ENCODE assay signal across 1 cellular context in genomic region chr2:69437751-69438154, GRCh38.
TF ChIP-seq lines count a peak whose summit lies in the region.

No MANE protein-coding gene starts in this region.

TF ChIP-seq in HepG2, 621 proteins besides CTCF, POLR2A, EP300 and RAD21 (continued from another document):
- TF ChIP-seq ZEB1 (IDR thresholded peaks at IDR 0.05; ENCODE audit: insufficient replicate concordance, low read depth): peak; percentile 48
- no peak for TF ChIP-seq AHR (CRISPR knock-in tag; IDR thresholded peaks at IDR 0.05)
- 0 out of 2 replicates have a peak, but pooled peaks have one; percentile 5 for TF ChIP-seq ZNF33A (CRISPR knock-in tag; IDR thresholded peaks at IDR 0.05; ENCODE audit: borderline replicate concordance)
- 0 out of 2 replicates have a peak, but pooled peaks have one; percentile 21 for TF ChIP-seq TRAFD1 (CRISPR knock-in tag; IDR thresholded peaks at IDR 0.05; ENCODE audit: borderline replicate concordance)
- 0 out of 2 replicates have a peak, but pooled peaks have one; percentile 9 for TF ChIP-seq ZBTB38 (CRISPR knock-in tag; IDR thresholded peaks at IDR 0.05)
- TF ChIP-seq SMYD3 (CRISPR knock-in tag; IDR thresholded peaks at IDR 0.05): 0 out of 2 replicates have a peak, but pooled peaks have one; percentile 78
- TF ChIP-seq ZNF501 (CRISPR knock-in tag; IDR thresholded peaks at IDR 0.05): 0 out of 2 replicates have a peak, but pooled peaks have one; percentile 0
- TF ChIP-seq ZNF589 (CRISPR knock-in tag; conservative IDR thresholded peaks at IDR 0.05): no peak
- TF ChIP-seq TMF1 (CRISPR knock-in tag; IDR thresholded peaks at IDR 0.05; ENCODE audit: low read depth): peak; percentile 7; the same call in 1 of the 2 replicates
- peak; percentile 9; the same call in 1 of the 2 replicates for TF ChIP-seq NAIF1 (CRISPR knock-in tag; IDR thresholded peaks at IDR 0.05; ENCODE audit: borderline replicate concordance)
- peak; percentile 36; the same call in 1 of the 2 replicates for TF ChIP-seq KDM5A (IDR thresholded peaks at IDR 0.05; ENCODE audit: borderline replicate concordance, low read length)
- 0 out of 2 replicates have a peak, but pooled peaks have one; percentile 1 for TF ChIP-seq SPEN (CRISPR knock-in tag; IDR thresholded peaks at IDR 0.05; ENCODE audit: low read depth)
- peak; percentile 7; the same call in 1 of the 2 replicates for TF ChIP-seq ZNF354B (CRISPR knock-in tag; IDR thresholded peaks at IDR 0.05)
- TF ChIP-seq SMC3 (IDR thresholded peaks at IDR 0.05; ENCODE audit: low read length): 0 out of 2 replicates have a peak, but pooled peaks have one; percentile 17
- no peak for TF ChIP-seq SP4 (CRISPR knock-in tag; IDR thresholded peaks at IDR 0.05)
- no peak for TF ChIP-seq ATF7 (IDR thresholded peaks at IDR 0.05)
- TF ChIP-seq ATF7 (CRISPR knock-in tag; IDR thresholded peaks at IDR 0.05): peak; percentile 3; the same call in 1 of the 2 replicates
- TF ChIP-seq GFI1 (CRISPR knock-in tag; IDR thresholded peaks at IDR 0.05; ENCODE audit: borderline replicate concordance): peak; percentile 4; the same call in 1 of the 2 replicates
- TF ChIP-seq REPIN1 (CRISPR knock-in tag; IDR thresholded peaks at IDR 0.05; ENCODE audit: borderline replicate concordance, low read depth): 0 out of 2 replicates have a peak, but pooled peaks have one; percentile 0
- TF ChIP-seq MYC (CRISPR knock-in tag; IDR thresholded peaks at IDR 0.05; ENCODE audit: borderline replicate concordance): no peak
- no peak for TF ChIP-seq KMT2B (CRISPR knock-in tag; IDR thresholded peaks at IDR 0.05)
- TF ChIP-seq ZNF530 (CRISPR knock-in tag; IDR thresholded peaks at IDR 0.05; ENCODE audit: low read depth): no peak
- TF ChIP-seq, protein P1, sequence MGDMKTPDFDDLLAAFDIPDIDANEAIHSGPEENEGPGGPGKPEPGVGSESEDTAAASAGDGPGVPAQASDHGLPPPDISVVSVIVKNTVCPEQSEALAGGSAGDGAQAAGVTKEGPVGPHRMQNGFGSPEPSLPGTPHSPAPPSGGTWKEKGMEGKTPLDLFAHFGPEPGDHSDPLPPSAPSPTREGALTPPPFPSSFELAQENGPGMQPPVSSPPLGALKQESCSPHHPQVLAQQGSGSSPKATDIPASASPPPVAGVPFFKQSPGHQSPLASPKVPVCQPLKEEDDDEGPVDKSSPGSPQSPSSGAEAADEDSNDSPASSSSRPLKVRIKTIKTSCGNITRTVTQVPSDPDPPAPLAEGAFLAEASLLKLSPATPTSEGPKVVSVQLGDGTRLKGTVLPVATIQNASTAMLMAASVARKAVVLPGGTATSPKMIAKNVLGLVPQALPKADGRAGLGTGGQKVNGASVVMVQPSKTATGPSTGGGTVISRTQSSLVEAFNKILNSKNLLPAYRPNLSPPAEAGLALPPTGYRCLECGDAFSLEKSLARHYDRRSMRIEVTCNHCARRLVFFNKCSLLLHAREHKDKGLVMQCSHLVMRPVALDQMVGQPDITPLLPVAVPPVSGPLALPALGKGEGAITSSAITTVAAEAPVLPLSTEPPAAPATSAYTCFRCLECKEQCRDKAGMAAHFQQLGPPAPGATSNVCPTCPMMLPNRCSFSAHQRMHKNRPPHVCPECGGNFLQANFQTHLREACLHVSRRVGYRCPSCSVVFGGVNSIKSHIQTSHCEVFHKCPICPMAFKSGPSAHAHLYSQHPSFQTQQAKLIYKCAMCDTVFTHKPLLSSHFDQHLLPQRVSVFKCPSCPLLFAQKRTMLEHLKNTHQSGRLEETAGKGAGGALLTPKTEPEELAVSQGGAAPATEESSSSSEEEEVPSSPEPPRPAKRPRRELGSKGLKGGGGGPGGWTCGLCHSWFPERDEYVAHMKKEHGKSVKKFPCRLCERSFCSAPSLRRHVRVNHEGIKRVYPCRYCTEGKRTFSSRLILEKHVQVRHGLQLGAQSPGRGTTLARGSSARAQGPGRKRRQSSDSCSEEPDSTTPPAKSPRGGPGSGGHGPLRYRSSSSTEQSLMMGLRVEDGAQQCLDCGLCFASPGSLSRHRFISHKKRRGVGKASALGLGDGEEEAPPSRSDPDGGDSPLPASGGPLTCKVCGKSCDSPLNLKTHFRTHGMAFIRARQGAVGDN (CRISPR knock-in tag; IDR thresholded peaks at IDR 0.05): 0 out of 2 replicates have a peak, but pooled peaks have one; percentile 5
- TF ChIP-seq KLF6 (CRISPR knock-in tag; IDR thresholded peaks at IDR 0.05): no peak
- TF ChIP-seq BRCA1 (CRISPR knock-in tag; IDR thresholded peaks at IDR 0.05): no peak
- no peak for TF ChIP-seq CREB1 (IDR thresholded peaks at IDR 0.05)
- peak; percentile 56; the same call in 1 of the 2 replicates for TF ChIP-seq CREB1 (CRISPR knock-in tag; IDR thresholded peaks at IDR 0.05)
- TF ChIP-seq ZNF121 (CRISPR knock-in tag; IDR thresholded peaks at IDR 0.05): no peak
- no peak for TF ChIP-seq GABPA (IDR thresholded peaks at IDR 0.05; ENCODE audit: low read depth, low read length)
- 0 out of 2 replicates have a peak, but pooled peaks have one; percentile 7 for TF ChIP-seq GABPA (CRISPR knock-in tag; IDR thresholded peaks at IDR 0.05; ENCODE audit: low read depth)
- TF ChIP-seq ZHX1 (CRISPR knock-in tag; IDR thresholded peaks at IDR 0.05; ENCODE audit: low read depth): no peak
- TF ChIP-seq ZNF510 (CRISPR knock-in tag; IDR thresholded peaks at IDR 0.05; ENCODE audit: low read depth): no peak; the same call in 1 of the 2 replicates
- TF ChIP-seq, protein P2, sequence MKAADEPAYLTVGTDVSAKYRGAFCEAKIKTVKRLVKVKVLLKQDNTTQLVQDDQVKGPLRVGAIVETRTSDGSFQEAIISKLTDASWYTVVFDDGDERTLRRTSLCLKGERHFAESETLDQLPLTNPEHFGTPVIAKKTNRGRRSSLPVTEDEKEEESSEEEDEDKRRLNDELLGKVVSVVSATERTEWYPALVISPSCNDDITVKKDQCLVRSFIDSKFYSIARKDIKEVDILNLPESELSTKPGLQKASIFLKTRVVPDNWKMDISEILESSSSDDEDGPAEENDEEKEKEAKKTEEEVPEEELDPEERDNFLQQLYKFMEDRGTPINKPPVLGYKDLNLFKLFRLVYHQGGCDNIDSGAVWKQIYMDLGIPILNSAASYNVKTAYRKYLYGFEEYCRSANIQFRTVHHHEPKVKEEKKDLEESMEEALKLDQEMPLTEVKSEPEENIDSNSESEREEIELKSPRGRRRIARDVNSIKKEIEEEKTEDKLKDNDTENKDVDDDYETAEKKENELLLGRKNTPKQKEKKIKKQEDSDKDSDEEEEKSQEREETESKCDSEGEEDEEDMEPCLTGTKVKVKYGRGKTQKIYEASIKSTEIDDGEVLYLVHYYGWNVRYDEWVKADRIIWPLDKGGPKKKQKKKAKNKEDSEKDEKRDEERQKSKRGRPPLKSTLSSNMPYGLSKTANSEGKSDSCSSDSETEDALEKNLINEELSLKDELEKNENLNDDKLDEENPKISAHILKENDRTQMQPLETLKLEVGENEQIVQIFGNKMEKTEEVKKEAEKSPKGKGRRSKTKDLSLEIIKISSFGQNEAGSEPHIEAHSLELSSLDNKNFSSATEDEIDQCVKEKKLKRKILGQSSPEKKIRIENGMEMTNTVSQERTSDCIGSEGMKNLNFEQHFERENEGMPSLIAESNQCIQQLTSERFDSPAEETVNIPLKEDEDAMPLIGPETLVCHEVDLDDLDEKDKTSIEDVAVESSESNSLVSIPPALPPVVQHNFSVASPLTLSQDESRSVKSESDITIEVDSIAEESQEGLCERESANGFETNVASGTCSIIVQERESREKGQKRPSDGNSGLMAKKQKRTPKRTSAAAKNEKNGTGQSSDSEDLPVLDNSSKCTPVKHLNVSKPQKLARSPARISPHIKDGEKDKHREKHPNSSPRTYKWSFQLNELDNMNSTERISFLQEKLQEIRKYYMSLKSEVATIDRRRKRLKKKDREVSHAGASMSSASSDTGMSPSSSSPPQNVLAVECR (CRISPR knock-in tag; IDR thresholded peaks at IDR 0.05; ENCODE audit: borderline replicate concordance): no peak
TF ChIP-seq in HepG2: peak in this region for 20.
